In the genomic region with DNA sequence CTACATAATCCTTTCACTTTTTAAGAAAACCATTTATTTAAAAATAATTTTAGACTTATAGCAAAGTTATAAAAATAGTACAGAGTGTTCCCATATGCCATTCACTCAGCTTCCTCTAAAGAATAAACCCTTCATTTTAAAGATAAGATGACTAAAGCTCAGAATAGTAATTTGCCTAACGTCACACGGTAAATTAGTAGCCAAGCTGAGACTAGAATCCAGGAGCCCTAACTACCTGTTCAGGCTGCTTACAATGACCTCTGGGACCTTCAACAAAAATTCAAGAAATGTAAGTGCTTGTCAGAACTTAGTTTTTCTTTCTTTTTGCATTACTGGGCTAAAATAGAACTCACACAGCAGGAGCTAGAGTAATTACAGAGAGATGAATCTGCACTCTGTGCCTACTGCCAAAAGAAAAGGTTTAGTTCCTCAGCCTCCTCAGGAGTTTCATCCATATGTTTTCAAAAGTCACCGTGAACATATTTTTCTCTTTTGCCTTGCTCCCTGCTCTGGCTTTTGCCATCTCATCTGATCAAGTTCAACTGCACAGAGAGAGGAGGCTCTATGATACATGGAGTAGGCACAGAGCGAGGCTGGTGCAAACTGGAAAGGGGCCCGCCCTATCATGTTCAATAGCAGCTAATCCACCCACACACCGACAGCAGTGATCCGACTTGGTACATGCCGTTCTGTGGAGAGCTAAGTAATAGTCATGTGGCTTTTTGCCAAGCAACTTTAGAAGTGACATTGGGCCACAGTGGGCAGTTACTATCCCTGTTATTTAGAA, we compare ENCODE assay signal across 7 cellular contexts.
A peak's percentile ranks its signal among the peaks of the same experiment; 100 is the strongest.
DNase-seq lines count a peak whose midpoint lies in the region; ATAC-seq, FAIRE-seq and TF ChIP-seq lines count a peak whose summit lies in the region.
"Not testable (repeated sequence)": the region's sequence is repeated elsewhere in the genome, so short reads cannot be mapped to it uniquely, and the experiment has no call there.

No MANE protein-coding gene starts in this region.

- H3K9me3 Mint-ChIP-seq in activated CD8-positive, alpha-beta T cell treated with anti-CD3 and anti-CD28 coated beads, Interleukin-2, amount 10 ng/mL, durations not matched to agents 7 days and 5 days (ENCODE audit: insufficient read depth), result not testable (repeated sequence)

- TF ChIP-seq EP300 in K562 (IDR thresholded peaks at IDR 0.05; ENCODE audit: low read length), result not testable (repeated sequence)

- not testable (repeated sequence) for TF ChIP-seq CTCF in RWPE2 (IDR thresholded peaks at IDR 0.05; ENCODE audit: poor library complexity, severe bottlenecking); K562 (IDR thresholded peaks at IDR 0.05 in 2 of 3, conservative IDR thresholded peaks at IDR 0.05 in 1 of 3; ENCODE audit: insufficient read depth in 2 of 3, low read depth in 1 of 3, low read length in 3 of 3); heart left ventricle (IDR thresholded peaks at IDR 0.05); left lung (IDR thresholded peaks at IDR 0.05); omental fat pad (IDR thresholded peaks at IDR 0.05); thoracic aorta (IDR thresholded peaks at IDR 0.05)

- intact Hi-C loops in K562 (cut with micrococcal nuclease); heart left ventricle (cut with DNase I); left lung (cut with DNase I): not testable (repeated sequence)

- TF ChIP-seq POLR2A in K562 (conservative IDR thresholded peaks at IDR 0.05); heart left ventricle (IDR thresholded peaks at IDR 0.05): not testable (repeated sequence)

- ATAC-seq in RWPE2 (ENCODE audit: low read depth), result peak; percentile 85
- ATAC-seq in activated CD8-positive, alpha-beta T cell treated with anti-CD3 and anti-CD28 coated beads, Interleukin-2, amount 10 ng/mL, durations not matched to agents 7 days and 5 days, result peak; percentile 20
- ATAC-seq in K562, result peak; percentile 86
- peak; percentile 90 to 95 (median 92) for ATAC-seq in heart left ventricle
- ATAC-seq in left lung, result peak; percentile 75
- ATAC-seq in omental fat pad (ENCODE audit: low FRiP score), result peak; percentile 94
- ATAC-seq in thoracic aorta (ENCODE audit: insufficient number of reproducible peaks, low FRiP score, low read depth), result peak; percentile 99

- not testable (repeated sequence) for H4K20me1 ChIP-seq in K562 (replicated peaks; ENCODE audit: control insufficient read depth, insufficient read depth, low read length)

- not testable (repeated sequence) for H3K9me1 ChIP-seq in K562 (ENCODE audit: control insufficient read depth, insufficient read depth, low read length)

- WGBS in K562 (ENCODE audit: insufficient coverage, low coverage, missing lambda C conversion rate), result no CpG with 5 or more reads among the region's 8 CpGs
- no CpG with 5 or more reads among the region's 8 CpGs for WGBS in heart left ventricle, 4 donors

- H3K27me3 ChIP-seq in RWPE2 (ENCODE audit: insufficient read depth, poor library complexity, severe bottlenecking); K562 (ENCODE audit: control insufficient read depth in 2 of 2, insufficient read depth in 2 of 2, low read length in 2 of 2); heart left ventricle; left lung; thoracic aorta (replicated peaks; ENCODE audit: insufficient read depth): not testable (repeated sequence)

- not testable (repeated sequence) for H3K27me3 Mint-ChIP-seq in activated CD8-positive, alpha-beta T cell treated with anti-CD3 and anti-CD28 coated beads, Interleukin-2, amount 10 ng/mL, durations not matched to agents 7 days and 5 days (ENCODE audit: low read depth)

- TF ChIP-seq RAD21 in K562 (CRISPR knock-in tag; conservative IDR thresholded peaks at IDR 0.05 in 1 of 2, IDR thresholded peaks at IDR 0.05 in 1 of 2), result not testable (repeated sequence)

- in situ Hi-C loops in K562 (cut with MboI), result not testable (repeated sequence)

- not testable (repeated sequence) for BruUV-seq in K562 (replicated peaks; lab: Mats Ljungman, UMichigan)

- not testable (repeated sequence) for H3K9ac ChIP-seq in K562 (ENCODE audit: insufficient read depth in 1 of 2, low read depth in 2 of 2, low read length in 2 of 2)

- H3K4me1 ChIP-seq in RWPE2 (ENCODE audit: insufficient read depth, poor library complexity, severe bottlenecking); K562 (replicated peaks in 1 of 2; ENCODE audit: control insufficient read depth in 2 of 2, insufficient read depth in 2 of 2, low read length in 2 of 2); heart left ventricle; left lung; thoracic aorta (ENCODE audit: control insufficient read depth in 1 of 2, low read depth in 2 of 2): not testable (repeated sequence)

- H3K4me2 ChIP-seq in K562 (ENCODE audit: insufficient read depth, low read length), result not testable (repeated sequence)

- not testable (repeated sequence) for H3K27ac ChIP-seq in RWPE2 (ENCODE audit: poor library complexity, severe bottlenecking); K562 (ENCODE audit: extremely low read depth, low read depth, low read length); heart left ventricle; left lung; thoracic aorta

- not testable (repeated sequence) for FAIRE-seq in K562 (lab: Jason Lieb, UNC)

- H3K36me3 Mint-ChIP-seq in activated CD8-positive, alpha-beta T cell treated with anti-CD3 and anti-CD28 coated beads, Interleukin-2, amount 10 ng/mL, durations not matched to agents 7 days and 5 days (ENCODE audit: low read depth), result not testable (repeated sequence)

- not testable (repeated sequence) for H2AFZ ChIP-seq in K562 (ENCODE audit: low read depth, low read length)

- not testable (repeated sequence) for H3K36me3 ChIP-seq in RWPE2 (ENCODE audit: low read depth); K562 (ENCODE audit: control insufficient read depth, insufficient read depth, low read length); heart left ventricle; left lung; thoracic aorta

- H3K4me1 Mint-ChIP-seq in activated CD8-positive, alpha-beta T cell treated with anti-CD3 and anti-CD28 coated beads, Interleukin-2, amount 10 ng/mL, durations not matched to agents 7 days and 5 days (ENCODE audit: low read depth), result not testable (repeated sequence)

- not testable (repeated sequence) for H3K4me3 Mint-ChIP-seq in activated CD8-positive, alpha-beta T cell treated with anti-CD3 and anti-CD28 coated beads, Interleukin-2, amount 10 ng/mL, durations not matched to agents 7 days and 5 days

- not testable (repeated sequence) for H3K27ac Mint-ChIP-seq in activated CD8-positive, alpha-beta T cell treated with anti-CD3 and anti-CD28 coated beads, Interleukin-2, amount 10 ng/mL, durations not matched to agents 7 days and 5 days

- H3K79me2 ChIP-seq in K562 (ENCODE audit: control insufficient read depth, insufficient read depth, low read length), result not testable (repeated sequence)

- not testable (repeated sequence) for H3K9me3 ChIP-seq in RWPE2 (ENCODE audit: severe bottlenecking); K562 (replicated peaks; ENCODE audit: control insufficient read depth, insufficient read depth, low read depth, low read length); heart left ventricle; left lung; thoracic aorta

- H3K4me3 ChIP-seq in RWPE2 (ENCODE audit: severe bottlenecking); K562; heart left ventricle; left lung; thoracic aorta: not testable (repeated sequence)

- CTCF ChIA-PET in activated CD8-positive, alpha-beta T cell treated with anti-CD3 and anti-CD28 coated beads, Interleukin-2, amount 10 ng/mL, durations not matched to agents 7 days and 5 days (lab: Charles Lee); K562 (lab: Yijun Ruan, JAX; ENCODE audit: low intra/inter-chr PET ratio): not testable (repeated sequence)

- not testable (repeated sequence) for DNase-seq in RWPE2 (ENCODE audit: low spot score); activated CD8-positive, alpha-beta T cell treated with anti-CD3 and anti-CD28 coated beads, Interleukin-2, amount 10 ng/mL, durations not matched to agents 7 days and 5 days; K562 (ENCODE audit: extremely low read depth in 1 of 4, low spot score in 3 of 4); heart left ventricle; left lung; omental fat pad (ENCODE audit: low spot score); thoracic aorta (ENCODE audit: low spot score)

- POLR2A ChIA-PET in activated CD8-positive, alpha-beta T cell treated with anti-CD3 and anti-CD28 coated beads, Interleukin-2, amount 10 ng/mL, durations not matched to agents 7 days and 5 days (lab: Charles Lee); K562 (lab: Yijun Ruan, JAX): not testable (repeated sequence)

Comparison
In these comparisons a context has a peak if more than half of its experiments do, and no peak if none do; other contexts are left out.
1. ATAC-seq: peak in every context shown above with its lines; median percentile 99 in thoracic aorta; 94 in omental fat pad; 92 in heart left ventricle; 86 in K562; 85 in RWPE2; 75 in left lung; 20 in activated CD8-positive, alpha-beta T cell treated with anti-CD3 and anti-CD28 coated beads, Interleukin-2, amount 10 ng/mL, durations not matched to agents 7 days and 5 days.